Comparison of ENCODE assay signal across 20 cellular contexts in the genomic region with DNA sequence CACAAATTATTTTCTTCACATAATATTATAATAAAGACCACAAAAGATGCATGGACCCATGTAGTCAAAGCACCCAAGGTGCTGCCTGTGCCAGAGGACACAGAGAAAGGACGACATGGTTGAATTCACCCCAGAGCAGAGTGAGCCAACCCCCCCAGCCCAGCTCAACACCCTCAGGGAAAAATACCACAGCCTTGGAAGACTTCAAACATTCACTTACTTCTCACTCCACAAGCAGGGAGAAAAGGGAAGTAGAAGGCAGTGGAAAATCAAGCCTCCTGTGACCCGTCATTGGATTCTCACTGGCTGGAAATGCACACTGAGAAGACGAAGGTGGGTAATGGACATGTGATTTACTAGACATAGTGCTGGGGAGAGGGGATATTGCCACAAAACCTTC.
DNase-seq lines count a peak whose midpoint lies in the region; ATAC-seq and TF ChIP-seq lines count a peak whose summit lies in the region.
"Had no signal": no experiment of that assay in that cellular context is flagged by ENCODE, and none has a peak within 500 bp of the region (broad histone marks: within the 10 kb centered on the region; RNA-seq: fewer than 3 reads in every experiment).

No MANE protein-coding gene starts in this region.

- peak overlapping the region; percentile 7 for H3K27ac ChIP-seq in cardiac muscle cell
- H3K27ac ChIP-seq: 22Rv1; BLaER1 treated with 17β-estradiol and CSF1 and Interleukin-3, amounts not matched to agents 10 nM and 100 nM had no signal

- H3K4me3 ChIP-seq in cardiac muscle cell: no peak overlapping the region
- H3K4me3 ChIP-seq: BLaER1 treated with 17β-estradiol and CSF1 and Interleukin-3, amounts not matched to agents 10 nM and 100 nM; GM23338; HAP-1 had no signal

- intact Hi-C loops in left ventricle myocardium superior (cut with micrococcal nuclease): no loop called here

- DNase-seq in cardiac muscle cell (ENCODE audit: low read depth in 1 of 2, low spot score in 1 of 2) (no peak), left ventricle myocardium superior (no peak), left kidney (ENCODE audit: low read depth, low spot score) (peak; percentile 11), renal cortical epithelial cell (ENCODE audit: low read depth) (peak; percentile 4), NCI-H2029 treated with DMSO at 0.1 percent for 48 hours (lab: John Stamatoyannopoulos, UW) (no peak), AG08395 (ENCODE audit: low spot score) (no peak)
- DNase-seq: AML-193; BE2C; CD4-positive, alpha-beta T cell; CD8-positive, alpha-beta memory T cell; DMS 273 treated with DMSO at 0.1 percent for 48 hours; DMS79; EL; GF-D8; HFFc6 had no signal

- no peaks in the 10 kb centered on the region for H3K4me1 ChIP-seq in cardiac muscle cell (ENCODE audit: low read depth)
- H3K4me1 ChIP-seq: BE2C, HAP-1 had no signal

- no peaks in the 10 kb centered on the region for H3K27me3 ChIP-seq in cardiac muscle cell
- H3K27me3 ChIP-seq: BLaER1 treated with 17β-estradiol and CSF1 and Interleukin-3, amounts not matched to agents 10 nM and 100 nM had no signal

- peaks cover 6% of the 10 kb centered on the region for H3K36me3 ChIP-seq in cardiac muscle cell
- H3K36me3 ChIP-seq: BE2C; BLaER1 treated with 17β-estradiol and CSF1 and Interleukin-3, amounts not matched to agents 10 nM and 100 nM; HAP-1 had no signal

- TF ChIP-seq CTCF in cardiac muscle cell (IDR thresholded peaks at IDR 0.05; ENCODE audit: low read depth, low read length): no peak

- H3K9me3 ChIP-seq in cardiac muscle cell (ENCODE audit: low read depth): no peaks in the 10 kb centered on the region
- H3K9me3 ChIP-seq: BE2C, HAP-1 had no signal

- ATAC-seq in left ventricle myocardium superior: no peak
- ATAC-seq in HG02678 (IDR thresholded peaks at IDR 0.05; ENCODE audit: unreplicated experiment): no peak
- ATAC-seq: GM23338 had no signal

Comparison
In these comparisons a context has a peak if more than half of its experiments do, and no peak if none do; other contexts are left out.
1. DNase-seq: peak in left kidney (single experiment) and renal cortical epithelial cell (single experiment); none in cardiac muscle cell (0 of 2), left ventricle myocardium superior (single experiment), NCI-H2029 treated with DMSO at 0.1 percent for 48 hours (single experiment) and AG08395 (single experiment).